Comparison of ENCODE assay signal across 28 cellular contexts in the genomic region with DNA sequence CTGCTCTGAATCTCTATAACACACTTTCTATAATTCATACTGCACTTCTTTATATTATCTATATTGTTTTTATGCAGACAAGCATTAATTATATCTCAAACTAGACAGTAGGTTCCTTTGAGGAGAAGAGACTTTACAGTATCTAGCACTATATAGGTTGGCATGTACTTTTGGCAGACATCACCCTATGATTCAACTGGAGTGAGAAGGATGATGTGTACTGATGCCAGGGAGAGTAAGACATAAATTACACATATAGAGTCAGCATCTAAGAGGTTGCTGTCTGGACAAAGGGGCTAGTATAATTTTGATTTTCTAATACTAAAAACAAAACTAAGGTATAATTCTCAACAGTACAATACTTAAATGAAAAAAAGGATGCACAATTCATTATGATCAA.
"Had no signal": no experiment of that assay in that cellular context is flagged by ENCODE, and none has a peak within 500 bp of the region (broad histone marks: within the 10 kb centered on the region; RNA-seq: fewer than 3 reads in every experiment).

No MANE protein-coding gene starts in this region.

- ATAC-seq: activated naive CD4-positive, alpha-beta T cell treated with anti-CD3 and anti-CD28 coated beads, Interleukin-2, amount 50 U/mL, for 72 hours; activated naive CD8-positive, alpha-beta T cell treated with anti-CD3 and anti-CD28 coated beads, Interleukin-2, amount 50 U/mL, for 24 hours; activated T-cell treated with anti-CD3 and anti-CD28 coated beads, Interleukin-2, amount 50 U/mL, for 4 hours; WTC11 had no signal

- H3K36me3 Mint-ChIP-seq: activated CD4-positive, alpha-beta memory T cell treated with anti-CD3 and anti-CD28 coated beads for 36 hours; brain; IgD-negative memory B cell; WTC11 had no signal

- DNase-seq: activated CD4-positive, alpha-beta memory T cell treated with anti-CD3 and anti-CD28 coated beads for 36 hours; activated CD4-positive, alpha-beta T cell treated with anti-CD3 and anti-CD28 coated beads, Interleukin-2, amount 10 ng/mL, durations not matched to agents 24 days and 14 days; activated CD4-positive, CD25-positive, alpha-beta regulatory T cell treated with anti-CD3 and anti-CD28 coated beads, Interleukin-2, amount 50 U/mL, for 72 hours; activated CD8-positive, alpha-beta memory T cell treated with anti-CD3 and anti-CD28 coated beads for 24 hours; activated effector memory CD4-positive, alpha-beta T cell treated with anti-CD3 and anti-CD28 coated beads, Interleukin-2, amount 50 U/mL, for 16 hours; activated naive CD4-positive, alpha-beta T cell treated with Interleukin-2 at 50 U/mL for 16 hours; activated naive CD8-positive, alpha-beta T cell treated with anti-CD3 and anti-CD28 coated beads, Interleukin-2, amount 50 U/mL, for 24 hours; activated T-cell treated with anti-CD3 and anti-CD28 coated beads, Interleukin-2, amount 50 U/mL, for 4 hours; amygdala; cerebellar nuclear complex; KG1; MV-4-11; NCI-H1092 treated with DMSO at 0.1 percent for 48 hours; NCI-H1417 treated with DMSO at 0.1 percent for 48 hours; NCI-H1694; NCI-H2029; NCI-H2107; NCI-H2171 treated with DMSO at 0.1 percent for 48 hours; NCI-H345; NCI-H510A; NCI-H526 treated with DMSO at 0.1 percent for 48 hours; NK-92 treated with Interleukin-12 subunit alpha and Interleukin-12 subunit beta, amount 100 ng/mL, for 24 hours; SIG-M5; T-helper 1 cell had no signal

- H3K27me3 Mint-ChIP-seq: activated CD4-positive, alpha-beta memory T cell treated with anti-CD3 and anti-CD28 coated beads for 36 hours; activated CD4-positive, alpha-beta T cell treated with anti-CD3 and anti-CD28 coated beads, Interleukin-2, amount 10 ng/mL, durations not matched to agents 24 days and 14 days; activated naive CD8-positive, alpha-beta T cell treated with anti-CD3 and anti-CD28 coated beads, Interleukin-2, amount 50 U/mL, for 24 hours had no signal

- H3K4me1 Mint-ChIP-seq: brain, WTC11 had no signal

- H3K27ac Mint-ChIP-seq: activated CD4-positive, alpha-beta memory T cell treated with anti-CD3 and anti-CD28 coated beads for 36 hours; activated CD4-positive, alpha-beta T cell treated with anti-CD3 and anti-CD28 coated beads, Interleukin-2, amount 10 ng/mL, durations not matched to agents 24 days and 14 days; activated naive CD4-positive, alpha-beta T cell treated with anti-CD3 and anti-CD28 coated beads, Interleukin-2, amount 50 U/mL, for 72 hours; activated naive CD8-positive, alpha-beta T cell treated with anti-CD3 and anti-CD28 coated beads, Interleukin-2, amount 50 U/mL, for 24 hours; brain; IgD-negative memory B cell; WTC11 had no signal

- H3K4me3 Mint-ChIP-seq: activated CD4-positive, alpha-beta memory T cell treated with anti-CD3 and anti-CD28 coated beads for 36 hours; activated CD4-positive, alpha-beta T cell treated with anti-CD3 and anti-CD28 coated beads, Interleukin-2, amount 10 ng/mL, durations not matched to agents 24 days and 14 days; activated naive CD8-positive, alpha-beta T cell treated with anti-CD3 and anti-CD28 coated beads, Interleukin-2, amount 50 U/mL, for 24 hours; activated T-cell treated with anti-CD3 and anti-CD28 coated beads, Interleukin-2, amount 50 U/mL, for 4 hours; brain; IgD-negative memory B cell; WTC11 had no signal

- H3K9me3 Mint-ChIP-seq: activated CD4-positive, alpha-beta memory T cell treated with anti-CD3 and anti-CD28 coated beads for 36 hours; activated CD4-positive, alpha-beta T cell treated with anti-CD3 and anti-CD28 coated beads, Interleukin-2, amount 10 ng/mL, durations not matched to agents 24 days and 14 days; activated naive CD4-positive, alpha-beta T cell treated with anti-CD3 and anti-CD28 coated beads, Interleukin-2, amount 50 U/mL, for 72 hours; activated naive CD8-positive, alpha-beta T cell treated with anti-CD3 and anti-CD28 coated beads, Interleukin-2, amount 50 U/mL, for 24 hours; activated T-cell treated with anti-CD3 and anti-CD28 coated beads, Interleukin-2, amount 50 U/mL, for 4 hours; brain; IgD-negative memory B cell; WTC11 had no signal
